1 cellular context compared by ENCODE assay signal in the genomic region with DNA sequence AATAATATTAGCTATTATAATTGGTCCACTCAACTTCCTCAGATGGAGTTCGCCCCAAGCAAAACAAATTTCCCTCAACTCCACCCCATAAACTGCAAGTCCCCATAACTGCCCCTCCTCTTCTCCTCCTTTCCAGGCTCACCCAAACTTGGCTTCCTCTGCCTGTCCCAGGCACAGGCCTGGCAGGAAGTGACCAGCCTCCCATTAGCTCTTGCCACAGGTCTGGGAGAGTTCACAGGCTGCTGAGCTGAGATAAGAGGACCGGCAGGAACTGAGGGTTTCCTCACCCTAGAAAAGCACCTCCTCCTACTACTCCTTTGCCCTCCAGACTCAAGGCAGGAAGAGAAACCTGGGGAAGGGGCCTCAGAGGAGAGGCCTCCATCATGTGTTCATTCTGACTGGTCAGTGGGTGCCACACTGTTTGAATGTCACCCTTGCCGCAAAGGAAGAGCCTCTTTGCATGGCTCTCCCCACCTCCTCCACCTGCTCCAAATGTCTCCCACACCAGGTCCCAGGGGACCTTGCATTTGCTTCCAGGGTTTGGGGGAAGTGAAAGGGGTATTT.
TF ChIP-seq lines count a peak whose summit lies in the region.

No MANE protein-coding gene starts in this region.

TF ChIP-seq in GM23338, 12 proteins besides CTCF, POLR2A, EP300 and RAD21 (continued from another document):
- TF ChIP-seq, protein P1, sequence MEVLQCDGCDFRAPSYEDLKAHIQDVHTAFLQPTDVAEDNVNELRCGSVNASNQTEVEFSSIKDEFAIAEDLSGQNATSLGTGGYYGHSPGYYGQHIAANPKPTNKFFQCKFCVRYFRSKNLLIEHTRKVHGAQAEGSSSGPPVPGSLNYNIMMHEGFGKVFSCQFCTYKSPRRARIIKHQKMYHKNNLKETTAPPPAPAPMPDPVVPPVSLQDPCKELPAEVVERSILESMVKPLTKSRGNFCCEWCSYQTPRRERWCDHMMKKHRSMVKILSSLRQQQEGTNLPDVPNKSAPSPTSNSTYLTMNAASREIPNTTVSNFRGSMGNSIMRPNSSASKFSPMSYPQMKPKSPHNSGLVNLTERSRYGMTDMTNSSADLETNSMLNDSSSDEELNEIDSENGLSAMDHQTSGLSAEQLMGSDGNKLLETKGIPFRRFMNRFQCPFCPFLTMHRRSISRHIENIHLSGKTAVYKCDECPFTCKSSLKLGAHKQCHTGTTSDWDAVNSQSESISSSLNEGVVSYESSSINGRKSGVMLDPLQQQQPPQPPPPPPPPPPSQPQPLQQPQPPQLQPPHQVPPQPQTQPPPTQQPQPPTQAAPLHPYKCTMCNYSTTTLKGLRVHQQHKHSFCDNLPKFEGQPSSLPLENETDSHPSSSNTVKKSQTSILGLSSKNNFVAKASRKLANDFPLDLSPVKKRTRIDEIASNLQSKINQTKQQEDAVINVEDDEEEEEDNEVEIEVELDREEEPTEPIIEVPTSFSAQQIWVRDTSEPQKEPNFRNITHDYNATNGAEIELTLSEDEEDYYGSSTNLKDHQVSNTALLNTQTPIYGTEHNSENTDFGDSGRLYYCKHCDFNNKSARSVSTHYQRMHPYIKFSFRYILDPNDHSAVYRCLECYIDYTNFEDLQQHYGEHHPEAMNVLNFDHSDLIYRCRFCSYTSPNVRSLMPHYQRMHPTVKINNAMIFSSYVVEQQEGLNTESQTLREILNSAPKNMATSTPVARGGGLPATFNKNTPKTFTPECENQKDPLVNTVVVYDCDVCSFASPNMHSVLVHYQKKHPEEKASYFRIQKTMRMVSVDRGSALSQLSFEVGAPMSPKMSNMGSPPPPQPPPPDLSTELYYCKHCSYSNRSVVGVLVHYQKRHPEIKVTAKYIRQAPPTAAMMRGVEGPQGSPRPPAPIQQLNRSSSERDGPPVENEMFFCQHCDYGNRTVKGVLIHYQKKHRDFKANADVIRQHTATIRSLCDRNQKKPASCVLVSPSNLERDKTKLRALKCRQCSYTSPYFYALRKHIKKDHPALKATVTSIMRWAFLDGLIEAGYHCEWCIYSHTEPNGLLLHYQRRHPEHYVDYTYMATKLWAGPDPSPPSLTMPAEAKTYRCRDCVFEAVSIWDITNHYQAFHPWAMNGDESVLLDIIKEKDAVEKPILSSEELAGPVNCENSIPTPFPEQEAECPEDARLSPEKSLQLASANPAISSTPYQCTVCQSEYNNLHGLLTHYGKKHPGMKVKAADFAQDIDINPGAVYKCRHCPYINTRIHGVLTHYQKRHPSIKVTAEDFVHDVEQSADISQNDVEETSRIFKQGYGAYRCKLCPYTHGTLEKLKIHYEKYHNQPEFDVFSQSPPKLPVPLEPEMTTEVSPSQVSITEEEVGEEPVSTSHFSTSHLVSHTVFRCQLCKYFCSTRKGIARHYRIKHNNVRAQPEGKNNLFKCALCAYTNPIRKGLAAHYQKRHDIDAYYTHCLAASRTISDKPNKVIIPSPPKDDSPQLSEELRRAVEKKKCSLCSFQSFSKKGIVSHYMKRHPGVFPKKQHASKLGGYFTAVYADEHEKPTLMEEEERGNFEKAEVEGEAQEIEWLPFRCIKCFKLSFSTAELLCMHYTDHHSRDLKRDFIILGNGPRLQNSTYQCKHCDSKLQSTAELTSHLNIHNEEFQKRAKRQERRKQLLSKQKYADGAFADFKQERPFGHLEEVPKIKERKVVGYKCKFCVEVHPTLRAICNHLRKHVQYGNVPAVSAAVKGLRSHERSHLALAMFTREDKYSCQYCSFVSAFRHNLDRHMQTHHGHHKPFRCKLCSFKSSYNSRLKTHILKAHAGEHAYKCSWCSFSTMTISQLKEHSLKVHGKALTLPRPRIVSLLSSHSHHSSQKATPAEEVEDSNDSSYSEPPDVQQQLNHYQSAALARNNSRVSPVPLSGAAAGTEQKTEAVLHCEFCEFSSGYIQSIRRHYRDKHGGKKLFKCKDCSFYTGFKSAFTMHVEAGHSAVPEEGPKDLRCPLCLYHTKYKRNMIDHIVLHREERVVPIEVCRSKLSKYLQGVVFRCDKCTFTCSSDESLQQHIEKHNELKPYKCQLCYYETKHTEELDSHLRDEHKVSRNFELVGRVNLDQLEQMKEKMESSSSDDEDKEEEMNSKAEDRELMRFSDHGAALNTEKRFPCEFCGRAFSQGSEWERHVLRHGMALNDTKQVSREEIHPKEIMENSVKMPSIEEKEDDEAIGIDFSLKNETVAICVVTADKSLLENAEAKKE (CRISPR knock-in tag; IDR thresholded peaks at IDR 0.05): no peak
- TF ChIP-seq JUNB (IDR thresholded peaks at IDR 0.05; ENCODE audit: unreplicated experiment) (no peak), POLR2AphosphoS5 (IDR thresholded peaks at IDR 0.05; ENCODE audit: low read depth) (no peak), NANOG (IDR thresholded peaks at IDR 0.05; ENCODE audit: borderline replicate concordance) (no peak), STAT1 (IDR thresholded peaks at IDR 0.05; ENCODE audit: unreplicated experiment) (no peak), ZNF331 (CRISPR knock-in tag; IDR thresholded peaks at IDR 0.05; ENCODE audit: low read depth) (no peak), ETS1 (IDR thresholded peaks at IDR 0.05) (no peak), EZH2phosphoT487 (IDR thresholded peaks at IDR 0.05; ENCODE audit: unreplicated experiment) (no peak)
TF ChIP-seq in GM23338: peak in this region for 0.
